In the genomic region with DNA sequence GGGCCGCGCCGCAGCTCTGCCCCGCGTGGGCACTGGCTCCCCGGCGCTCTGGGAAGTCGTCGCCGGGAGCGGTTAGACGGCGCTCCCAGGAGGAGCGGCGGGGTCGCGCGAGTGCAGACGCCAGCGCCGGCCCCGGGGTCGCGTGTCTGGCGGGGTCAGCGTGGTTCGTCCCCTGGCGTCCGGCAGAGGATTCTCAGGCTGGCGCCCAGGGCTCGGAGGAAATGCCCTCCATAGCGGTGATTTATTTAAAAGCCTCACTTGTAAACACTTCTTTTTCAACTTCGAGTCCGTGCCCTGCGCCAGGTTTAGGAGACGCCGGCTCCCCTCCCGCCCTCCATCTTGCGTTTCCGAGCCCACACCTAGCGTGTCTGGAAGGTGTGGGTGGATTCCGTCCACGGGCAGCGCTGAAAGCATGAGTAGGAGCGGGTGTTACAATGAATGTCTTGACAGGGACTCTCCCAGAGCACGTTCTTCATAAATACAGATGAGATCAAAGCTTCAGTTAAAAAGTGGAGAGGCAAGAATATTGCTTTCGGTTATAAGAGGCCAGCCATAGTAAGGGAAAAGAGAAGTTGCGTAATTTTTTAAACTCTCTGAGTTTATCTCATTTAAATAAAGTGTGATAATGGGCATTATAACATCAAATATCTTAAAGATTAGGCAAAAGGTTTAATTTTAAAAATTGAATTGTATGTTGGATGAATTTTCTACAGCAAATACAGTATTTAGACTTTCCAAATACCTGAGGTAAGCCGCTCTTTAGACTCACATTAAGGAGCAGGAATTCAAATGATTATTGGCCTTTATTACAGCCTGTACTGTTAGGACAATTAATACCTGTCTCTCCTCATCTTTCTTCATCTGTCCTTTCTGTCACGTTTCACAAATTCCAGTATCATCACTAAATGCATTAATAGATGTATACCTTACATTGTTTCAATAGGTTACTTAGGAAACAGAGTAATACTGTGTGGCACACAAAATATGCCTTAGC, we compare ENCODE assay signal across 8 cellular contexts. TPM values are rescaled to one million over a fixed set of nuclear protein-coding genes. Genes with fewer than 3 reads are reported as not detected.
DNase-seq lines count a peak whose midpoint lies in the region; FAIRE-seq and TF ChIP-seq lines count a peak whose summit lies in the region.

No MANE protein-coding gene starts in this region.

- H3K4me3 Mint-ChIP-seq in H9: peak overlapping the region; percentile 82 to 91

- peaks cover 5 to 12% of the 10 kb centered on the region in 2 experiments; a peak in 3 of 4 replicates for H3K4me1 Mint-ChIP-seq in H9

- H3K9me3 ChIP-seq in H9 (ENCODE audit: control insufficient read depth, low read depth, low read length): no peaks in the 10 kb centered on the region
- no peaks in the 10 kb centered on the region for H3K9me3 ChIP-seq in liver (ENCODE audit: control insufficient read depth in 4 of 4, low read length in 3 of 4)

- TF ChIP-seq RAD21 in liver (IDR thresholded peaks at IDR 0.05): peak in 1 of 2 donors; percentile 8

- peak overlapping the region; percentile 72 for H3K4me3 ChIP-seq in LNCaP clone FGC (ENCODE audit: low read depth, low read length)
- H3K4me3 ChIP-seq in liver (ENCODE audit: low read depth in 1 of 3, low read length in 3 of 3): peak overlapping the region; percentile 92 to 98 (median 97)

- no peak overlapping the region for H4K5ac ChIP-seq in H9 (ENCODE audit: insufficient read length, low read depth, low read length)

- peak; percentile 80 for FAIRE-seq in GM12891 (lab: Jason Lieb, UNC)

- H2BK5ac ChIP-seq in H9 (ENCODE audit: insufficient read length, low read length): no peak overlapping the region

- no peaks in the 10 kb centered on the region for H3K79me2 ChIP-seq in H9 (ENCODE audit: insufficient read depth, low read length)

- H3K36me3 ChIP-seq in liver (ENCODE audit: control insufficient read depth in 4 of 4, insufficient read depth in 3 of 4, low read depth in 1 of 4, low read length in 3 of 4): no peaks in the 10 kb centered on the region

- H3K14ac ChIP-seq in H9 (ENCODE audit: insufficient read depth, low read length): no peak overlapping the region

- WGBS in H9 (ENCODE audit: extremely low coverage, insufficient read length, low lambda C conversion rate): no CpG with 5 or more reads among the region's 50 CpGs
- 2% methylated on average over 50 of the region's 50 CpGs for WGBS in liver

- H3K4me2 ChIP-seq in H9 (ENCODE audit: insufficient read depth, insufficient read length, low read length): peak overlapping the region; percentile 81

- no peak overlapping the region for H4K8ac ChIP-seq in H9 (replicated peaks; ENCODE audit: insufficient read length, low read depth, low read length)

- TF ChIP-seq CTCF in H9 (conservative IDR thresholded peaks at IDR 0.05) (peak; percentile 45; the same call in 2 of the 3 replicates), LNCaP clone FGC (IDR thresholded peaks at IDR 0.05; ENCODE audit: control insufficient read depth, extremely low read depth, insufficient read depth) (no peak), liver (IDR thresholded peaks at IDR 0.05; ENCODE audit: low read depth, low read length, missing input control) (peak; percentile 32)

- H2AK5ac ChIP-seq in H9 (ENCODE audit: insufficient read length, low read length): no peak overlapping the region

- H2BK20ac ChIP-seq in H9 (ENCODE audit: low read depth, low read length, poor library complexity, severe bottlenecking): no peak overlapping the region

- H3K56ac ChIP-seq in H9 (ENCODE audit: insufficient read length, low read depth, low read length): no peak overlapping the region

- no peak overlapping the region for H2BK15ac ChIP-seq in H9 (ENCODE audit: low read depth, low read length)

- H2BK12ac ChIP-seq in H9 (ENCODE audit: insufficient read length, low read depth, low read length): no peak overlapping the region

- H3K4me1 ChIP-seq in H9 (ENCODE audit: insufficient read depth, low read length) (no peaks in the 10 kb centered on the region), liver (ENCODE audit: control insufficient read depth in 4 of 4, insufficient read depth in 4 of 4, low read length in 3 of 4) (peaks cover 6 to 12% (median 11%) of the 10 kb centered on the region in 4 donors)

- no peak overlapping the region; a peak in 1 of 7 replicates for H3K27ac Mint-ChIP-seq in H9

- no peak overlapping the region for H3K27ac ChIP-seq in H9 (ENCODE audit: insufficient read length, low read depth, low read length)
- peak overlapping the region; percentile 74 to 87 for H3K27ac ChIP-seq in liver (ENCODE audit: low read depth in 1 of 2, low read length in 2 of 2)

- H4K91ac ChIP-seq in H9 (ENCODE audit: insufficient read length, low read depth, low read length): no peak overlapping the region

- peak; percentile 45; the same call in 1 of the 2 replicates for TF ChIP-seq POLR2A in GM12891 (IDR thresholded peaks at IDR 0.05; ENCODE audit: low read depth, low read length)

- peak overlapping the region; percentile 76 for H3K9ac ChIP-seq in H9 (ENCODE audit: extremely low read depth, insufficient read length, low read length)
- H3K9ac ChIP-seq in liver (ENCODE audit: low read depth in 1 of 2, low read length in 2 of 2): peak overlapping the region; percentile 80 to 82

- H3K79me1 ChIP-seq in H9 (ENCODE audit: insufficient read depth, low read depth, low read length, poor library complexity, severe bottlenecking): no peaks in the 10 kb centered on the region

- H3K4ac ChIP-seq in H9 (ENCODE audit: low read depth, low read length): no peak overlapping the region

- no peaks in the 10 kb centered on the region for H4K20me1 ChIP-seq in H9 (ENCODE audit: control insufficient read depth, insufficient read depth, insufficient read length)

- H3K27me3 Mint-ChIP-seq in H9 (ENCODE audit: low read depth): peaks cover 31% of the 10 kb centered on the region

- DNase-seq in GM12891 (ENCODE audit: insufficient read length, low spot score): peak; percentile 43
- peak; percentile 46 for DNase-seq in H9
- peak; percentile 13 for DNase-seq in LNCaP clone FGC (ENCODE audit: low read depth)
- DNase-seq in activated CD4-positive, alpha-beta T cell treated with anti-CD3 and anti-CD28 coated beads for 4 hours: peak; percentile 78 to 80
- peak; percentile 59 for DNase-seq in dermis blood vessel endothelial cell
- peak; percentile 70 to 85 for DNase-seq in stimulated activated CD4-positive, alpha-beta T cell treated with anti-CD3 and anti-CD28 coated beads, Interleukin-4, amount 100 ng/mL, for 4 hours
- no peak for DNase-seq in NCI-H187 treated with DMSO at 0.1 percent for 48 hours (lab: John Stamatoyannopoulos, UW)

- no peak overlapping the region for H3T11ph ChIP-seq in H9 (ENCODE audit: low read length)

- H3K27me3 ChIP-seq in H9 (ENCODE audit: insufficient read depth, low read length): peaks cover 4% of the 10 kb centered on the region; the same call in 1 of the 2 replicates
- no peaks in the 10 kb centered on the region for H3K27me3 ChIP-seq in liver (ENCODE audit: control insufficient read depth in 4 of 4, insufficient read depth in 4 of 4, low read length in 3 of 4)

- H3K18ac ChIP-seq in H9 (ENCODE audit: insufficient read length, low read depth, low read length): no peak overlapping the region

- no peaks in the 10 kb centered on the region for H3K9me3 Mint-ChIP-seq in H9

- H3K23me2 ChIP-seq in H9 (ENCODE audit: insufficient read length, low read depth, low read length, poor library complexity, severe bottlenecking): peaks cover 4% of the 10 kb centered on the region

- H3K36me3 Mint-ChIP-seq in H9 (ENCODE audit: insufficient read depth in 1 of 3, low read depth in 3 of 3): no peaks in the 10 kb centered on the region

- no peak overlapping the region for H2BK120ac ChIP-seq in H9 (ENCODE audit: low read depth, low read length, poor library complexity, severe bottlenecking)

- no peak overlapping the region for H2AFZ ChIP-seq in H9 (ENCODE audit: low read length)

- no peak overlapping the region for H3K23ac ChIP-seq in H9 (ENCODE audit: insufficient read length, low read depth, low read length)

TF ChIP-seq in GM12891, 5 proteins besides CTCF, POLR2A, EP300 and RAD21:
- TF ChIP-seq POU2F2 (IDR thresholded peaks at IDR 0.05; ENCODE audit: low read depth, low read length): 0 out of 2 replicates have a peak, but pooled peaks have one; percentile 52
- TF ChIP-seq POLR2AphosphoS5 (IDR thresholded peaks at IDR 0.05; ENCODE audit: low read depth, low read length): 0 out of 2 replicates have a peak, but pooled peaks have one; percentile 45
- no peak for TF ChIP-seq SPI1 (IDR thresholded peaks at IDR 0.05; ENCODE audit: low read depth, low read length)

TF ChIP-seq in liver, 16 proteins besides CTCF, POLR2A, EP300 and RAD21:
- no peak for TF ChIP-seq TAF1 (conservative IDR thresholded peaks at IDR 0.05)
- TF ChIP-seq YY1 (IDR thresholded peaks at IDR 0.05): peak; percentile 91
- TF ChIP-seq MAX (IDR thresholded peaks at IDR 0.05): peak; percentile 16
- peak in 1 of 2 donors; percentile 32 for TF ChIP-seq RXRA (IDR thresholded peaks at IDR 0.05)

RNA-seq across cellular contexts. Expression of gene FAM241A, which starts 0.9 kb away (rescaled TPM):
- polyA plus RNA-seq in GM12891 (2012; ENCODE audit: low read depth, missing spikeins): 2.5 TPM
- total RNA-seq in H9 (2021): 0.09 and 0.13 TPM in 2 replicates
- total RNA-seq in dermis blood vessel endothelial cell: 19.2 and 20.3 TPM in 2 replicates
- total RNA-seq in liver: 1 to 10 TPM; 1.1 to 2.3 TPM
- 1 to 10 TPM; 1.4 to 2.0 TPM for polyA plus RNA-seq in liver
